Comparison of ENCODE assay signal across 1 cellular context in the genomic region with DNA sequence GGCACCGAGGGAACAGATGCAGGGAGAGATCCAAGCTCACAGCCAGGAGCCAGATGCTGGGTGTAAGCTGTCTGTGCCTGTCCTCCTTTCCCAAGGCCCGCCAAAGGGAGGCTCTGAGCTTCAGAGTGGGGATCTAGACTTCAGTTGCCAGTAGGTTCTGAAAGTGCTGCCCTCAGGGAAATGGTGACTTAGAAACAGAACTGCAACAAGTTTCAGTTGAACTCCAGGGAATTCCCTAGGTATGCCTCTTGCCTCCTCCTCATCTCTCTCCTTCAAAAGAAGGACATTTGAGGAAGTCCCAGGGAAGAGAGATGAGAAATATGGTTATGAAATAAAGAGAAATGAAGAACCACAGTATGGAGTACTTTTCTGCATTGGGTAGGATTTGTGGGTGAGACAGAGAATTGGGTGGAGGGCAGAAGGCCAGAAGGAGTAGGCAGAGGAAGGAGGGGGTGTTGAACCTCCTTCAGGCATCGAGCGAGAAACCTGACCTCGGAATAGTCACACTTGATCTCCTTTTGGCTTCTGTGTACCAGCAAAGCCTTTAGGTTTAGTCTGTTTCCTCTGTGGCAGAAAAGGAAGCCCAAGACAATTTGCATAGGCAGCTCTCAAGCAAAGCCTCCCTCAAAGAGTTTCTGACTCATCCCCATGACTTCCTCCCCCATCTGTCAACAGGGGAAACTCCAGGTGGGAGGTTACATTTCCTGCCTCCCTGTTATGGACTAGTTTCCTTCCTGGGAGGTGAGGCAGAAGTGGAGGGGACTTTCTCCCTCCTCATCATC.
TF ChIP-seq lines count a peak whose summit lies in the region.

No MANE protein-coding gene starts in this region.

TF ChIP-seq in GM12878, 131 proteins besides CTCF, POLR2A, EP300 and RAD21 (continues in another document):
- TF ChIP-seq NFXL1 (IDR thresholded peaks at IDR 0.05; ENCODE audit: borderline replicate concordance) = no peak
- 0 out of 2 replicates have a peak, but pooled peaks have one; percentile 36 for TF ChIP-seq YY1 (IDR thresholded peaks at IDR 0.05; ENCODE audit: low read depth, low read length)
- TF ChIP-seq SUPT20H (IDR thresholded peaks at IDR 0.05; ENCODE audit: borderline replicate concordance, control insufficient read depth, low read depth, low read length) = no peak
- peak; percentile 57; the same call in 1 of the 2 replicates for TF ChIP-seq GABPA (IDR thresholded peaks at IDR 0.05; ENCODE audit: low read depth)
- TF ChIP-seq STAT1 (conservative IDR thresholded peaks at IDR 0.05) = 0 out of 2 replicates have a peak, but pooled peaks have one; percentile 54
- TF ChIP-seq LARP7 (IDR thresholded peaks at IDR 0.05) = no peak
- TF ChIP-seq ZBED1 (IDR thresholded peaks at IDR 0.05; ENCODE audit: borderline replicate concordance) = peak; percentile 31; the same call in 1 of the 2 replicates
- peak; percentile 64 for TF ChIP-seq ATF7 (IDR thresholded peaks at IDR 0.05; ENCODE audit: low read depth)
- no peak for TF ChIP-seq TARDBP (IDR thresholded peaks at IDR 0.05; ENCODE audit: borderline replicate concordance)
- TF ChIP-seq USF1 (IDR thresholded peaks at IDR 0.05; ENCODE audit: borderline replicate concordance, extremely low read length, insufficient read depth, low read depth, low read length) = no peak
- peak; percentile 83 for TF ChIP-seq RUNX3 (IDR thresholded peaks at IDR 0.05; ENCODE audit: low read length)
- TF ChIP-seq, protein P1, sequence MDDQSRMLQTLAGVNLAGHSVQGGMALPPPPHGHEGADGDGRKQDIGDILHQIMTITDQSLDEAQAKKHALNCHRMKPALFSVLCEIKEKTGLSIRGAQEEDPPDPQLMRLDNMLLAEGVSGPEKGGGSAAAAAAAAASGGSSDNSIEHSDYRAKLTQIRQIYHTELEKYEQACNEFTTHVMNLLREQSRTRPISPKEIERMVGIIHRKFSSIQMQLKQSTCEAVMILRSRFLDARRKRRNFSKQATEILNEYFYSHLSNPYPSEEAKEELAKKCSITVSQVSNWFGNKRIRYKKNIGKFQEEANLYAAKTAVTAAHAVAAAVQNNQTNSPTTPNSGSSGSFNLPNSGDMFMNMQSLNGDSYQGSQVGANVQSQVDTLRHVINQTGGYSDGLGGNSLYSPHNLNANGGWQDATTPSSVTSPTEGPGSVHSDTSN (IDR thresholded peaks at IDR 0.05; ENCODE audit: insufficient replicate concordance, low read depth, low read length) = no peak
- TF ChIP-seq SMC3 (IDR thresholded peaks at IDR 0.05; ENCODE audit: borderline replicate concordance, low read length) = peak; percentile 14; the same call in 1 of the 2 replicates
- TF ChIP-seq ZNF217 (IDR thresholded peaks at IDR 0.05) = peak; percentile 64
- TF ChIP-seq NBN (IDR thresholded peaks at IDR 0.05) = peak; percentile 58; the same call in 1 of the 2 replicates
- TF ChIP-seq CREB1 (IDR thresholded peaks at IDR 0.05; ENCODE audit: low read depth) = no peak; the same call in 1 of the 2 replicates
- no peak for TF ChIP-seq ZNF592 (IDR thresholded peaks at IDR 0.05)
- peak; percentile 63; the same call in 1 of the 2 replicates for TF ChIP-seq CBFB (IDR thresholded peaks at IDR 0.05; ENCODE audit: low read depth)
- no peak for TF ChIP-seq ZBTB4 (CRISPR knock-in tag; IDR thresholded peaks at IDR 0.05)
- TF ChIP-seq, protein P2, sequence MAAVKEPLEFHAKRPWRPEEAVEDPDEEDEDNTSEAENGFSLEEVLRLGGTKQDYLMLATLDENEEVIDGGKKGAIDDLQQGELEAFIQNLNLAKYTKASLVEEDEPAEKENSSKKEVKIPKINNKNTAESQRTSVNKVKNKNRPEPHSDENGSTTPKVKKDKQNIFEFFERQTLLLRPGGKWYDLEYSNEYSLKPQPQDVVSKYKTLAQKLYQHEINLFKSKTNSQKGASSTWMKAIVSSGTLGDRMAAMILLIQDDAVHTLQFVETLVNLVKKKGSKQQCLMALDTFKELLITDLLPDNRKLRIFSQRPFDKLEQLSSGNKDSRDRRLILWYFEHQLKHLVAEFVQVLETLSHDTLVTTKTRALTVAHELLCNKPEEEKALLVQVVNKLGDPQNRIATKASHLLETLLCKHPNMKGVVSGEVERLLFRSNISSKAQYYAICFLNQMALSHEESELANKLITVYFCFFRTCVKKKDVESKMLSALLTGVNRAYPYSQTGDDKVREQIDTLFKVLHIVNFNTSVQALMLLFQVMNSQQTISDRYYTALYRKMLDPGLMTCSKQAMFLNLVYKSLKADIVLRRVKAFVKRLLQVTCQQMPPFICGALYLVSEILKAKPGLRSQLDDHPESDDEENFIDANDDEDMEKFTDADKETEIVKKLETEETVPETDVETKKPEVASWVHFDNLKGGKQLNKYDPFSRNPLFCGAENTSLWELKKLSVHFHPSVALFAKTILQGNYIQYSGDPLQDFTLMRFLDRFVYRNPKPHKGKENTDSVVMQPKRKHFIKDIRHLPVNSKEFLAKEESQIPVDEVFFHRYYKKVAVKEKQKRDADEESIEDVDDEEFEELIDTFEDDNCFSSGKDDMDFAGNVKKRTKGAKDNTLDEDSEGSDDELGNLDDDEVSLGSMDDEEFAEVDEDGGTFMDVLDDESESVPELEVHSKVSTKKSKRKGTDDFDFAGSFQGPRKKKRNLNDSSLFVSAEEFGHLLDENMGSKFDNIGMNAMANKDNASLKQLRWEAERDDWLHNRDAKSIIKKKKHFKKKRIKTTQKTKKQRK (IDR thresholded peaks at IDR 0.05; ENCODE audit: low read depth, low read length) = no peak
- no peak for TF ChIP-seq ATF3 (IDR thresholded peaks at IDR 0.05; ENCODE audit: borderline replicate concordance, extremely low read depth, low read depth, low read length)
- TF ChIP-seq EGR1 (IDR thresholded peaks at IDR 0.05; ENCODE audit: borderline replicate concordance in 1 of 2, low read depth in 2 of 2, low read length in 2 of 2) = peak in 1 of 2 experiments; percentile 74; a peak in 2 of 3 replicates
- no peak for TF ChIP-seq YBX1 (IDR thresholded peaks at IDR 0.05)
- TF ChIP-seq KDM1A (IDR thresholded peaks at IDR 0.05; ENCODE audit: borderline replicate concordance) = no peak
- peak; percentile 95 for TF ChIP-seq EED (IDR thresholded peaks at IDR 0.05; ENCODE audit: low read depth)
- TF ChIP-seq, protein P3, sequence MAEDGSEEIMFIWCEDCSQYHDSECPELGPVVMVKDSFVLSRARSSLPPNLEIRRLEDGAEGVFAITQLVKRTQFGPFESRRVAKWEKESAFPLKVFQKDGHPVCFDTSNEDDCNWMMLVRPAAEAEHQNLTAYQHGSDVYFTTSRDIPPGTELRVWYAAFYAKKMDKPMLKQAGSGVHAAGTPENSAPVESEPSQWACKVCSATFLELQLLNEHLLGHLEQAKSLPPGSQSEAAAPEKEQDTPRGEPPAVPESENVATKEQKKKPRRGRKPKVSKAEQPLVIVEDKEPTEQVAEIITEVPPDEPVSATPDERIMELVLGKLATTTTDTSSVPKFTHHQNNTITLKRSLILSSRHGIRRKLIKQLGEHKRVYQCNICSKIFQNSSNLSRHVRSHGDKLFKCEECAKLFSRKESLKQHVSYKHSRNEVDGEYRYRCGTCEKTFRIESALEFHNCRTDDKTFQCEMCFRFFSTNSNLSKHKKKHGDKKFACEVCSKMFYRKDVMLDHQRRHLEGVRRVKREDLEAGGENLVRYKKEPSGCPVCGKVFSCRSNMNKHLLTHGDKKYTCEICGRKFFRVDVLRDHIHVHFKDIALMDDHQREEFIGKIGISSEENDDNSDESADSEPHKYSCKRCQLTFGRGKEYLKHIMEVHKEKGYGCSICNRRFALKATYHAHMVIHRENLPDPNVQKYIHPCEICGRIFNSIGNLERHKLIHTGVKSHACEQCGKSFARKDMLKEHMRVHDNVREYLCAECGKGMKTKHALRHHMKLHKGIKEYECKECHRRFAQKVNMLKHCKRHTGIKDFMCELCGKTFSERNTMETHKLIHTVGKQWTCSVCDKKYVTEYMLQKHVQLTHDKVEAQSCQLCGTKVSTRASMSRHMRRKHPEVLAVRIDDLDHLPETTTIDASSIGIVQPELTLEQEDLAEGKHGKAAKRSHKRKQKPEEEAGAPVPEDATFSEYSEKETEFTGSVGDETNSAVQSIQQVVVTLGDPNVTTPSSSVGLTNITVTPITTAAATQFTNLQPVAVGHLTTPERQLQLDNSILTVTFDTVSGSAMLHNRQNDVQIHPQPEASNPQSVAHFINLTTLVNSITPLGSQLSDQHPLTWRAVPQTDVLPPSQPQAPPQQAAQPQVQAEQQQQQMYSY (CRISPR knock-in tag; IDR thresholded peaks at IDR 0.05) = no peak
- peak; percentile 83 for TF ChIP-seq PML (IDR thresholded peaks at IDR 0.05; ENCODE audit: low read length)
- 0 out of 2 replicates have a peak, but pooled peaks have one; percentile 41 for TF ChIP-seq WRNIP1 (IDR thresholded peaks at IDR 0.05; ENCODE audit: borderline replicate concordance, low read depth, low read length)
- TF ChIP-seq, protein P4, sequence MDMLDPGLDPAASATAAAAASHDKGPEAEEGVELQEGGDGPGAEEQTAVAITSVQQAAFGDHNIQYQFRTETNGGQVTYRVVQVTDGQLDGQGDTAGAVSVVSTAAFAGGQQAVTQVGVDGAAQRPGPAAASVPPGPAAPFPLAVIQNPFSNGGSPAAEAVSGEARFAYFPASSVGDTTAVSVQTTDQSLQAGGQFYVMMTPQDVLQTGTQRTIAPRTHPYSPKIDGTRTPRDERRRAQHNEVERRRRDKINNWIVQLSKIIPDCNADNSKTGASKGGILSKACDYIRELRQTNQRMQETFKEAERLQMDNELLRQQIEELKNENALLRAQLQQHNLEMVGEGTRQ (IDR thresholded peaks at IDR 0.05; ENCODE audit: borderline replicate concordance, low read depth, low read length) = no peak
